10 cellular contexts compared by ENCODE assay signal in the genomic region with DNA sequence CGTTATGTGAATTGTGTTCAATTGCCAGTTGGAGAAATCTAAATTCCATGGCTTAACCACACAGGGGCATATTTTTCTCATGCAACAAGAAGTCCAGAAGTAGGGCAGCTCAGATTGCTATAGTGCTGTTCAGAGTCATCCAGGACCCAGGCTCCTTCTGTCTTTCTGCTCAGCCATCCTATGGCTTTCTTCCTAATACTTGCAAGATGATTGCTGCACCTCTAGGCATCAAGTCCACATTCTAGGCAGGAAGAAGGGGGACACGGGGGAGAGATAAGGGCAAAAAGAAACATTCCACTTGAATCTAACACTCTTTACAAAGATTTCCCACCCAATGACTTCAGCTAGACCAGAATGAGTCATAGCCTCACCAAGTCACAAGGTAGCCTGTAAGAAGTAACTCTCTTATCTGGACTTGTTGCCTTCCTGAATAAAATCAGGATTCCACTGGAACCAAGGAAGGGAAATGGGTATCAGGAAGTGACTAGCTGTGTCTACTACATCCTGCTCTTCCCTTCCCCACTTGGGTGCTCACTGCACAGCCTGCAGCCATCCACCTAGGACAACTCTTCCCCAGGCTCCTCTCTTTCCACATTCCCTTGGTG. TPM values are rescaled to one million over a fixed set of nuclear protein-coding genes. Genes with fewer than 3 reads are reported as not detected.
DNase-seq lines count a peak whose midpoint lies in the region; ATAC-seq and TF ChIP-seq lines count a peak whose summit lies in the region.
"Had no signal": no experiment of that assay in that cellular context is flagged by ENCODE, and none has a peak within 500 bp of the region (broad histone marks: within the 10 kb centered on the region; RNA-seq: fewer than 3 reads in every experiment).

No MANE protein-coding gene starts in this region.

- peak overlapping the region; percentile 50; the same call in 1 of the 2 replicates for H2AFZ ChIP-seq in SK-N-SH (ENCODE audit: low read depth)

- 65% methylated on average over 2 of the region's 2 CpGs for WGBS in SK-N-SH (ENCODE audit: low lambda C conversion rate)

- H3K4me1 ChIP-seq in SK-N-SH (ENCODE audit: control insufficient read depth in 1 of 2, insufficient read depth in 2 of 2, low read depth in 1 of 2, low read length in 1 of 2): no peaks in the 10 kb centered on the region; a peak in 1 of 4 replicates

- H3K36me3 ChIP-seq in SK-N-SH (replicated peaks in 1 of 2; ENCODE audit: control insufficient read depth in 1 of 2, insufficient read depth in 2 of 2, low read length in 1 of 2): no peaks in the 10 kb centered on the region

- H3F3A ChIP-seq in SK-N-SH (replicated peaks; ENCODE audit: insufficient read depth): peaks cover 33% of the 10 kb centered on the region

- peaks cover 19 to 44% of the 10 kb centered on the region in 2 donors for H3K36me3 Mint-ChIP-seq in activated T-cell treated with anti-CD3 and anti-CD28 coated beads, Interleukin-2, amount 50 U/mL, for 72 hours (ENCODE audit: insufficient read depth in 2 of 2)

- H3K4me3 ChIP-seq in SK-N-SH (ENCODE audit: low read depth in 2 of 2, low read length in 1 of 2) (no peak overlapping the region), fibroblast of mammary gland (ENCODE audit: control insufficient read depth, low read depth, low read length) (no peak overlapping the region)

- H3K27me3 Mint-ChIP-seq in activated T-cell treated with anti-CD3 and anti-CD28 coated beads, Interleukin-2, amount 50 U/mL, for 72 hours (ENCODE audit: low read depth): no peaks in the 10 kb centered on the region
- no peaks in the 10 kb centered on the region for H3K27me3 Mint-ChIP-seq in stimulated activated naive CD8-positive, alpha-beta T cell treated with anti-CD3 and anti-CD28 coated beads, Interleukin-15, amount 100 ng/mL, for 72 hours

- no peaks in the 10 kb centered on the region for H4K20me1 ChIP-seq in SK-N-SH (ENCODE audit: insufficient read depth)

- peak overlapping the region in 1 of 2 experiments; percentile 70; a peak in 2 of 4 replicates for H3K27ac ChIP-seq in SK-N-SH (ENCODE audit: low read depth in 2 of 2, low read length in 1 of 2)

- no peaks in the 10 kb centered on the region for H3K9me2 ChIP-seq in SK-N-SH

- TF ChIP-seq EP300 in SK-N-SH (IDR thresholded peaks at IDR 0.05; ENCODE audit: borderline replicate concordance in 1 of 2, low read depth in 1 of 2, low read length in 1 of 2): no peak

- peak; percentile 59 to 69 for ATAC-seq in activated T-cell treated with anti-CD3 and anti-CD28 coated beads, Interleukin-2, amount 50 U/mL, for 72 hours (replicated peaks in 1 of 2)
- peak; percentile 62 for ATAC-seq in stimulated activated naive CD8-positive, alpha-beta T cell treated with anti-CD3 and anti-CD28 coated beads, Interleukin-15, amount 100 ng/mL, for 72 hours
- no peak for ATAC-seq in HG03432 (IDR thresholded peaks at IDR 0.05; ENCODE audit: unreplicated experiment)

- CTCF ChIA-PET in SK-N-SH (lab: Yijun Ruan, JAX): no interaction called here

- no peaks in the 10 kb centered on the region for H3K79me2 ChIP-seq in SK-N-SH (ENCODE audit: insufficient read depth)

- peak overlapping the region; percentile 63 to 74 for H3K4me3 Mint-ChIP-seq in activated T-cell treated with anti-CD3 and anti-CD28 coated beads, Interleukin-2, amount 50 U/mL, for 72 hours
- H3K4me3 Mint-ChIP-seq in stimulated activated naive CD8-positive, alpha-beta T cell treated with anti-CD3 and anti-CD28 coated beads, Interleukin-15, amount 100 ng/mL, for 72 hours: peak overlapping the region; percentile 49 to 78

- no peak overlapping the region for H3K9ac ChIP-seq in SK-N-SH

- H3K9me3 ChIP-seq in SK-N-SH: no peaks in the 10 kb centered on the region

- DNase-seq in activated T-cell treated with anti-CD3 and anti-CD28 coated beads, Interleukin-2, amount 50 U/mL, for 72 hours: no peak
- DNase-seq in activated T-cell treated with anti-CD3 and anti-CD28 coated beads for 4 hours (no peak), SK-N-SH (no peak), fibroblast of mammary gland (ENCODE audit: low read depth) (peak; percentile 69), SHP77 treated with DMSO at 0.1 percent for 48 hours (lab: John Stamatoyannopoulos, UW) (no peak), ecto neural progenitor cell (ENCODE audit: low spot score) (no peak)
- no peak for DNase-seq in stimulated activated naive CD8-positive, alpha-beta T cell treated with anti-CD3 and anti-CD28 coated beads, Interleukin-15, amount 100 ng/mL, for 72 hours
- DNase-seq: COR-L47 had no signal

- TF ChIP-seq RAD21 in SK-N-SH (IDR thresholded peaks at IDR 0.05; ENCODE audit: low read length): no peak

- POLR2A ChIA-PET in SK-N-SH (lab: Yijun Ruan, JAX): no interaction called here

- H3K27me3 ChIP-seq in SK-N-SH (ENCODE audit: insufficient read depth): no peaks in the 10 kb centered on the region

- no peak overlapping the region; the same call in 1 of the 2 replicates for H3K4me2 ChIP-seq in SK-N-SH

- peaks cover 76% of the 10 kb centered on the region for H3K4me1 Mint-ChIP-seq in activated T-cell treated with anti-CD3 and anti-CD28 coated beads, Interleukin-2, amount 50 U/mL, for 72 hours (ENCODE audit: low read depth)
- peaks cover 73% of the 10 kb centered on the region for H3K4me1 Mint-ChIP-seq in stimulated activated naive CD8-positive, alpha-beta T cell treated with anti-CD3 and anti-CD28 coated beads, Interleukin-15, amount 100 ng/mL, for 72 hours

- H3K9me3 Mint-ChIP-seq in activated T-cell treated with anti-CD3 and anti-CD28 coated beads, Interleukin-2, amount 50 U/mL, for 72 hours: no peaks in the 10 kb centered on the region
- no peaks in the 10 kb centered on the region for H3K9me3 Mint-ChIP-seq in stimulated activated naive CD8-positive, alpha-beta T cell treated with anti-CD3 and anti-CD28 coated beads, Interleukin-15, amount 100 ng/mL, for 72 hours

- peak overlapping the region; percentile 78 for H3K27ac Mint-ChIP-seq in activated T-cell treated with anti-CD3 and anti-CD28 coated beads, Interleukin-2, amount 50 U/mL, for 72 hours
- H3K27ac Mint-ChIP-seq in stimulated activated naive CD8-positive, alpha-beta T cell treated with anti-CD3 and anti-CD28 coated beads, Interleukin-15, amount 100 ng/mL, for 72 hours: peak overlapping the region in 1 of 2 donors; percentile 94

- TF ChIP-seq CTCF in SK-N-SH (IDR thresholded peaks at IDR 0.05) (no peak), fibroblast of mammary gland (conservative IDR thresholded peaks at IDR 0.05; ENCODE audit: control insufficient read depth, insufficient read depth, low read depth, low read length) (no peak)

TF ChIP-seq in SK-N-SH, 30 proteins besides CTCF, POLR2A, EP300 and RAD21:
- peak; percentile 48; the same call in 1 of the 2 replicates for TF ChIP-seq FOSL2 (IDR thresholded peaks at IDR 0.05; ENCODE audit: borderline replicate concordance, low read depth)
- TF ChIP-seq, protein P1, sequence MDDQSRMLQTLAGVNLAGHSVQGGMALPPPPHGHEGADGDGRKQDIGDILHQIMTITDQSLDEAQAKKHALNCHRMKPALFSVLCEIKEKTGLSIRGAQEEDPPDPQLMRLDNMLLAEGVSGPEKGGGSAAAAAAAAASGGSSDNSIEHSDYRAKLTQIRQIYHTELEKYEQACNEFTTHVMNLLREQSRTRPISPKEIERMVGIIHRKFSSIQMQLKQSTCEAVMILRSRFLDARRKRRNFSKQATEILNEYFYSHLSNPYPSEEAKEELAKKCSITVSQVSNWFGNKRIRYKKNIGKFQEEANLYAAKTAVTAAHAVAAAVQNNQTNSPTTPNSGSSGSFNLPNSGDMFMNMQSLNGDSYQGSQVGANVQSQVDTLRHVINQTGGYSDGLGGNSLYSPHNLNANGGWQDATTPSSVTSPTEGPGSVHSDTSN (IDR thresholded peaks at IDR 0.05): no peak

RNA-seq across cellular contexts. Expression of a gene that starts 5.3 kb away (rescaled TPM):
- total RNA-seq in activated T-cell treated with anti-CD3 and anti-CD28 coated beads, Interleukin-2, amount 50 U/mL, for 72 hours: 100 to 1,000 TPM in 1 of 2 donors, 10 to 100 TPM in 1; 92.1 to 133 TPM
- polyA plus RNA-seq in SK-N-SH (2012; rRNA removed): 13.2 and 14.3 TPM in 2 replicates
- 14.4 and 15.5 TPM in 2 replicates for polyA plus RNA-seq in SK-N-SH (2012; cell fraction: cytosol; rRNA removed)
- 6.2 and 10.5 TPM in 2 replicates for polyA plus RNA-seq in SK-N-SH (2012; cell fraction: nucleus; rRNA removed)
- polyA plus RNA-seq: neural cell had no signal

RNA-seq across cellular contexts. Expression of a gene that starts 54.3 kb away (rescaled TPM):
- 10 to 100 TPM; 75.7 to 80.3 TPM for total RNA-seq in activated T-cell treated with anti-CD3 and anti-CD28 coated beads, Interleukin-2, amount 50 U/mL, for 72 hours
- 4.3 and 5.9 TPM in 2 replicates for polyA plus RNA-seq in SK-N-SH (2012; rRNA removed)
- polyA plus RNA-seq in SK-N-SH (2012; cell fraction: cytosol; rRNA removed): 6.1 and 6.6 TPM in 2 replicates
- polyA plus RNA-seq in SK-N-SH (2012; cell fraction: nucleus; rRNA removed): 3.7 and 9.1 TPM in 2 replicates
